26 cellular contexts compared by ENCODE assay signal in the genomic region with DNA sequence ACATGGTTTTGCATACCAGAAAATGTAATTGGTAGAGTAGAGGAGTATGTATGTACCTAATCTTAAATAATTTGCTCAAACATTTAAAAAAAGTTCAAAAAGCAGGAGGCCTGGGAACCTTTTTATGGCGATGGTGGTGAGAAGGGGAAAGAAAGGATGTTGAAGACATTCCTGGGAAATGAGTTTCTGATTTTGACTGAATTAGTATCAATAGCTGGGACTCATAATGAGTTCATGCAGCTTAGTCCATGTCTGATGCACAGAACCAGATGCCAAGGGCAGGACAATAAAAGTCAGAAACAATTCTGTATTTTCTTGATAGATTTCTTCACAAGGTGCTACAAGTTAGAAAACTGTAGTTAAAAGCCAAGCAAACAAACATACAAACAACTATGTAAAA.
A peak's percentile ranks its signal among the peaks of the same experiment; 100 is the strongest.
DNase-seq lines count a peak whose midpoint lies in the region; ATAC-seq and TF ChIP-seq lines count a peak whose summit lies in the region.
"Had no signal": no experiment of that assay in that cellular context is flagged by ENCODE, and none has a peak within 500 bp of the region (broad histone marks: within the 10 kb centered on the region; RNA-seq: fewer than 3 reads in every experiment).

No MANE protein-coding gene starts in this region.

- no peak for DNase-seq in SK-N-SH
- peak; percentile 56 for DNase-seq in HCEC 1CT
- peak; percentile 33 for DNase-seq in astrocyte of the hippocampus (ENCODE audit: low read depth, low spot score)
- DNase-seq in foreskin keratinocyte: peak in 1 of 2 donors; percentile 79
- no peak for DNase-seq in T-helper 2 cell treated with Interferon-gamma antibody and Interleukin-4, amounts not matched to agents 5 μg/mL and 100 μg/mL, for 36 hours (ENCODE audit: low spot score)
- DNase-seq in medulla oblongata (ENCODE audit: extremely low spot score): no peak
- no peak for DNase-seq in hippocampal formation (lab: John Stamatoyannopoulos, UW)
- DNase-seq: ACHN; Calu3; CD8-positive, alpha-beta memory T cell; DMS153; MM.1S; NCI-H1048; NCI-H1417 treated with DMSO at 0.1 percent for 48 hours; NCI-H187; NCI-H446; NCI-H526 treated with DMSO at 0.1 percent for 48 hours; OCI-M1 had no signal

- peak overlapping the region; percentile 13; the same call in 1 of the 2 replicates for H2AFZ ChIP-seq in SK-N-SH (ENCODE audit: low read depth)
- H2AFZ ChIP-seq: GM23338 had no signal

- H4K20me1 ChIP-seq in SK-N-SH (ENCODE audit: insufficient read depth): no peaks in the 10 kb centered on the region

- no peaks in the 10 kb centered on the region for H3K9me3 ChIP-seq in SK-N-SH

- no peak for TF ChIP-seq CTCF in SK-N-SH (IDR thresholded peaks at IDR 0.05)
- no peak for TF ChIP-seq CTCF in foreskin keratinocyte (conservative IDR thresholded peaks at IDR 0.05)

- H3K27me3 ChIP-seq in SK-N-SH (ENCODE audit: insufficient read depth): no peaks in the 10 kb centered on the region
- H3K27me3 ChIP-seq in foreskin keratinocyte: no peaks in the 10 kb centered on the region

- H3K4me3 Mint-ChIP-seq in T-helper 2 cell treated with Interferon-gamma antibody and Interleukin-4, amounts not matched to agents 5 μg/mL and 100 μg/mL, for 36 hours: no peak overlapping the region
- H3K4me3 Mint-ChIP-seq: CD8-positive, alpha-beta memory T cell; GM23338 had no signal

- no peaks in the 10 kb centered on the region for H3F3A ChIP-seq in SK-N-SH (replicated peaks; ENCODE audit: insufficient read depth)

- no peak overlapping the region for H3K4me3 ChIP-seq in SK-N-SH (ENCODE audit: low read depth in 2 of 2, low read length in 1 of 2)
- H3K4me3 ChIP-seq: GM23338, K562, SK-N-MC had no signal

- H3K9me2 ChIP-seq in SK-N-SH: no peaks in the 10 kb centered on the region

- no peaks in the 10 kb centered on the region for H3K36me3 Mint-ChIP-seq in T-helper 2 cell treated with Interferon-gamma antibody and Interleukin-4, amounts not matched to agents 5 μg/mL and 100 μg/mL, for 36 hours (ENCODE audit: low read depth)
- H3K36me3 Mint-ChIP-seq: CD8-positive, alpha-beta memory T cell had no signal

- no peaks in the 10 kb centered on the region for H3K79me2 ChIP-seq in SK-N-SH (ENCODE audit: insufficient read depth)

- H3K36me3 ChIP-seq in SK-N-SH (replicated peaks in 1 of 2; ENCODE audit: control insufficient read depth in 1 of 2, insufficient read depth in 2 of 2, low read length in 1 of 2): no peaks in the 10 kb centered on the region

- ATAC-seq in SK-N-SH treated with all-trans-retinoic acid at 6 μM for 48 hours (no peak), foreskin keratinocyte (peak; percentile 96)
- ATAC-seq: GM23338, HCT116, Right ventricle myocardium inferior had no signal

- H3K4me1 Mint-ChIP-seq in T-helper 2 cell treated with Interferon-gamma antibody and Interleukin-4, amounts not matched to agents 5 μg/mL and 100 μg/mL, for 36 hours (ENCODE audit: low read depth): no peaks in the 10 kb centered on the region
- H3K4me1 Mint-ChIP-seq: CD8-positive, alpha-beta memory T cell had no signal

- H3K4me2 ChIP-seq in SK-N-SH: no peak overlapping the region
- H3K4me2 ChIP-seq: GM23338 had no signal

- H3K27me3 Mint-ChIP-seq in T-helper 2 cell treated with Interferon-gamma antibody and Interleukin-4, amounts not matched to agents 5 μg/mL and 100 μg/mL, for 36 hours (ENCODE audit: low read depth): no peaks in the 10 kb centered on the region
- H3K27me3 Mint-ChIP-seq: CD8-positive, alpha-beta memory T cell had no signal

- 0 out of 4 replicates have a peak overlapping the region, but pooled peaks of 1 of the 2 experiments have one; percentile 17 for H3K27ac ChIP-seq in SK-N-SH (ENCODE audit: low read depth in 2 of 2, low read length in 1 of 2)
- peak overlapping the region; percentile 40 for H3K27ac ChIP-seq in foreskin keratinocyte
- H3K27ac ChIP-seq: 22Rv1, C4-2B, SK-N-MC had no signal

- 20% methylated on average over 1 of the region's 1 CpG for WGBS in SK-N-SH (ENCODE audit: low lambda C conversion rate)

- TF ChIP-seq RAD21 in SK-N-SH (IDR thresholded peaks at IDR 0.05; ENCODE audit: low read length): no peak

- no peak overlapping the region for H3K27ac Mint-ChIP-seq in T-helper 2 cell treated with Interferon-gamma antibody and Interleukin-4, amounts not matched to agents 5 μg/mL and 100 μg/mL, for 36 hours
- H3K27ac Mint-ChIP-seq: CD8-positive, alpha-beta memory T cell; GM23338 had no signal

- no peaks in the 10 kb centered on the region for H3K9me3 Mint-ChIP-seq in T-helper 2 cell treated with Interferon-gamma antibody and Interleukin-4, amounts not matched to agents 5 μg/mL and 100 μg/mL, for 36 hours
- H3K9me3 Mint-ChIP-seq: GM23338 had no signal

- no peak overlapping the region for H3K9ac ChIP-seq in SK-N-SH

- POLR2A ChIA-PET in SK-N-SH (lab: Yijun Ruan, JAX): no interaction called here

- H3K4me1 ChIP-seq in SK-N-SH (ENCODE audit: control insufficient read depth in 1 of 2, insufficient read depth in 2 of 2, low read depth in 1 of 2, low read length in 1 of 2): no peaks in the 10 kb centered on the region; a peak in 1 of 4 replicates
- H3K4me1 ChIP-seq in foreskin keratinocyte: peaks cover 10% of the 10 kb centered on the region

- no peak for TF ChIP-seq EP300 in SK-N-SH (IDR thresholded peaks at IDR 0.05; ENCODE audit: borderline replicate concordance in 1 of 2, low read depth in 1 of 2, low read length in 1 of 2)

- CTCF ChIA-PET in SK-N-SH (lab: Yijun Ruan, JAX): no interaction called here

TF ChIP-seq in SK-N-SH, 30 proteins besides CTCF, POLR2A, EP300 and RAD21:
- no peak for TF ChIP-seq EZH2phosphoT487 (IDR thresholded peaks at IDR 0.05; ENCODE audit: borderline replicate concordance, low read depth)
- TF ChIP-seq JUND (IDR thresholded peaks at IDR 0.05): 0 out of 2 replicates have a peak, but pooled peaks have one; percentile 5
- TF ChIP-seq TCF12 (IDR thresholded peaks at IDR 0.05): peak; percentile 24; the same call in 1 of the 2 replicates

TF ChIP-seq in SK-N-SH treated with all-trans-retinoic acid at 6 μM for 48 hours, 23 proteins besides CTCF, POLR2A, EP300 and RAD21:
- TF ChIP-seq, protein P1, sequence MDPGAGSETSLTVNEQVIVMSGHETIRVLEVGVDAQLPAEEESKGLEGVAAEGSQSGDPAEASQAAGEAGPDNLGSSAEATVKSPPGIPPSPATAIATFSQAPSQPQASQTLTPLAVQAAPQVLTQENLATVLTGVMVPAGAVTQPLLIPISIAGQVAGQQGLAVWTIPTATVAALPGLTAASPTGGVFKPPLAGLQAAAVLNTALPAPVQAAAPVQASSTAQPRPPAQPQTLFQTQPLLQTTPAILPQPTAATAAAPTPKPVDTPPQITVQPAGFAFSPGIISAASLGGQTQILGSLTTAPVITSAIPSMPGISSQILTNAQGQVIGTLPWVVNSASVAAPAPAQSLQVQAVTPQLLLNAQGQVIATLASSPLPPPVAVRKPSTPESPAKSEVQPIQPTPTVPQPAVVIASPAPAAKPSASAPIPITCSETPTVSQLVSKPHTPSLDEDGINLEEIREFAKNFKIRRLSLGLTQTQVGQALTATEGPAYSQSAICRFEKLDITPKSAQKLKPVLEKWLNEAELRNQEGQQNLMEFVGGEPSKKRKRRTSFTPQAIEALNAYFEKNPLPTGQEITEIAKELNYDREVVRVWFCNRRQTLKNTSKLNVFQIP (CRISPR knock-in tag; IDR thresholded peaks at IDR 0.05; ENCODE audit: borderline replicate concordance, low read depth): no peak
- TF ChIP-seq, protein P2, sequence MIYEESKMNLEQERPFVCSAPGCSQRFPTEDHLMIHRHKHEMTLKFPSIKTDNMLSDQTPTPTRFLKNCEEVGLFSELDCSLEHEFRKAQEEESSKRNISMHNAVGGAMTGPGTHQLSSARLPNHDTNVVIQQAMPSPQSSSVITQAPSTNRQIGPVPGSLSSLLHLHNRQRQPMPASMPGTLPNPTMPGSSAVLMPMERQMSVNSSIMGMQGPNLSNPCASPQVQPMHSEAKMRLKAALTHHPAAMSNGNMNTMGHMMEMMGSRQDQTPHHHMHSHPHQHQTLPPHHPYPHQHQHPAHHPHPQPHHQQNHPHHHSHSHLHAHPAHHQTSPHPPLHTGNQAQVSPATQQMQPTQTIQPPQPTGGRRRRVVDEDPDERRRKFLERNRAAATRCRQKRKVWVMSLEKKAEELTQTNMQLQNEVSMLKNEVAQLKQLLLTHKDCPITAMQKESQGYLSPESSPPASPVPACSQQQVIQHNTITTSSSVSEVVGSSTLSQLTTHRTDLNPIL (CRISPR knock-in tag; IDR thresholded peaks at IDR 0.05; ENCODE audit: low read depth): no peak
- TF ChIP-seq SNAI2 (CRISPR knock-in tag; IDR thresholded peaks at IDR 0.05): no peak
- TF ChIP-seq ARNTL (CRISPR knock-in tag; IDR thresholded peaks at IDR 0.05; ENCODE audit: borderline replicate concordance, low read depth): no peak
- no peak for TF ChIP-seq ISL1 (CRISPR knock-in tag; IDR thresholded peaks at IDR 0.05)
- no peak for TF ChIP-seq ZFP3 (CRISPR knock-in tag; IDR thresholded peaks at IDR 0.05)
- TF ChIP-seq GLIS3 (CRISPR knock-in tag; IDR thresholded peaks at IDR 0.05): no peak
TF ChIP-seq in SK-N-SH treated with all-trans-retinoic acid at 6 μM for 48 hours: peak in this region for 0.

Comparison
In these comparisons a context has a peak if more than half of its experiments do, and no peak if none do; other contexts are left out.
1. DNase-seq: peak in HCEC 1CT (single experiment) and astrocyte of the hippocampus (single experiment); none in SK-N-SH (single experiment), T-helper 2 cell treated with Interferon-gamma antibody and Interleukin-4, amounts not matched to agents 5 μg/mL and 100 μg/mL, for 36 hours (single experiment), medulla oblongata (single experiment) and hippocampal formation (0 of 2).